ENCODE assay signal across 8 cellular contexts in genomic region chrX:130172127-130172834, GRCh38. TPM values are rescaled to one million over a fixed set of nuclear protein-coding genes. Genes with fewer than 3 reads are reported as not detected.
A peak's percentile ranks its signal among the peaks of the same experiment; 100 is the strongest.
DNase-seq lines count a peak whose midpoint lies in the region; ATAC-seq and TF ChIP-seq lines count a peak whose summit lies in the region.

No MANE protein-coding gene starts in this region.

- POLR2A ChIA-PET in PC-3 (lab: Charles Lee; ENCODE audit: unreplicated experiment), result no interaction called here

- H4K20me1 ChIP-seq in PC-3 (ENCODE audit: low read length), result no peaks in the 10 kb centered on the region

- WGBS in esophagus squamous epithelium, 2 donors, result 47 to 60% methylated on average over 3 to 29 of the region's 34 CpGs
- WGBS in prostate gland, result 23% methylated on average over 20 of the region's 34 CpGs

- H3K27me3 ChIP-seq in PC-3 (ENCODE audit: low read length), result no peaks in the 10 kb centered on the region
- H3K27me3 ChIP-seq in esophagus squamous epithelium, result peaks cover 0 to 21% (median 0%) of the 10 kb centered on the region in 4 donors
- no peaks in the 10 kb centered on the region for H3K27me3 ChIP-seq in prostate gland (replicated peaks; ENCODE audit: insufficient read depth)

- H3K36me3 ChIP-seq in PC-3 (ENCODE audit: low read depth, low read length), result no peaks in the 10 kb centered on the region
- H3K36me3 ChIP-seq in esophagus squamous epithelium, result no peaks in the 10 kb centered on the region
- H3K36me3 ChIP-seq in prostate gland, result no peaks in the 10 kb centered on the region

- no peak for ATAC-seq in PC-3
- no peak for ATAC-seq in HG03135 (IDR thresholded peaks at IDR 0.05; ENCODE audit: unreplicated experiment)

- CTCF ChIA-PET in PC-3 (lab: Charles Lee), result no interaction called here

- no peak for DNase-seq in PC-3
- DNase-seq in esophagus squamous epithelium (lab: John Stamatoyannopoulos, UW), result no peak
- DNase-seq in prostate gland (ENCODE audit: low spot score), result no peak
- no peak for DNase-seq in kidney glomerular epithelial cell (lab: John Stamatoyannopoulos, UW)
- no peak for DNase-seq in NCI-H1436 (lab: John Stamatoyannopoulos, UW)
- DNase-seq in NOMO-1 treated with dmso at 0.1 percent for 144 hours (lab: John Stamatoyannopoulos, UW; ENCODE audit: unreplicated experiment), result no peak

- peak overlapping the region; percentile 78; the same call in 1 of the 2 replicates for H3K4me3 ChIP-seq in GM08714 (ENCODE audit: low read length)
- peak overlapping the region; percentile 56; the same call in 1 of the 2 replicates for H3K4me3 ChIP-seq in PC-3 (ENCODE audit: low read length)
- H3K4me3 ChIP-seq in esophagus squamous epithelium, result peak overlapping the region; percentile 27 to 68 (median 44)
- H3K4me3 ChIP-seq in prostate gland, result peak overlapping the region; percentile 18 to 28

- H3K9me3 ChIP-seq in PC-3 (ENCODE audit: low read length) (no peaks in the 10 kb centered on the region), esophagus squamous epithelium (no peaks in the 10 kb centered on the region), prostate gland (no peaks in the 10 kb centered on the region)

- H3K4me2 ChIP-seq in PC-3 (ENCODE audit: low read length), result peak overlapping the region; percentile 75

- intact Hi-C loops in PC-3 (cut with micrococcal nuclease), result no loop called here
- intact Hi-C loops in esophagus squamous epithelium (cut with DNase I), result no loop called here
- intact Hi-C loops in prostate gland (cut with DNase I), result no loop called here

- TF ChIP-seq CTCF in PC-3 (conservative IDR thresholded peaks at IDR 0.05; ENCODE audit: low read depth, low read length), result no peak
- no peak for TF ChIP-seq CTCF in esophagus squamous epithelium (IDR thresholded peaks at IDR 0.05)
- TF ChIP-seq CTCF in prostate gland (IDR thresholded peaks at IDR 0.05), result no peak

- TF ChIP-seq POLR2A in esophagus squamous epithelium (IDR thresholded peaks at IDR 0.05), result no peak
- no peak for TF ChIP-seq POLR2A in prostate gland (IDR thresholded peaks at IDR 0.05)

- H2AFZ ChIP-seq in PC-3 (ENCODE audit: low read length), result peak overlapping the region; percentile 73; the same call in 1 of the 2 replicates

- peaks cover 20% of the 10 kb centered on the region for H3K4me1 ChIP-seq in PC-3 (ENCODE audit: insufficient read depth, low read length)
- peaks cover 0 to 37% (median 3%) of the 10 kb centered on the region in 3 donors for H3K4me1 ChIP-seq in esophagus squamous epithelium
- no peaks in the 10 kb centered on the region for H3K4me1 ChIP-seq in prostate gland (replicated peaks)

- no peaks in the 10 kb centered on the region for H3F3A ChIP-seq in PC-3 (ENCODE audit: low read length, unreplicated experiment)

- no peaks in the 10 kb centered on the region for H3K79me2 ChIP-seq in PC-3 (ENCODE audit: low read length)

- no peaks in the 10 kb centered on the region for H3K9me2 ChIP-seq in PC-3 (replicated peaks; ENCODE audit: low read length)

- no TSS peak for BruUV-seq in PC-3 (replicated peaks; lab: Mats Ljungman, UMichigan)

- no peak overlapping the region for H3K9ac ChIP-seq in PC-3 (ENCODE audit: low read length)

- H3K27ac ChIP-seq in PC-3 (ENCODE audit: low read length), result no peak overlapping the region
- H3K27ac ChIP-seq in esophagus squamous epithelium, result peak overlapping the region in 2 of 4 donors; percentile 3 to 69
- H3K27ac ChIP-seq in prostate gland, result no peak overlapping the region

RNA-seq across cellular contexts. Expression of gene RAB33A, which starts 0.5 kb away (rescaled TPM):
- total RNA-seq in PC-3 (2014; rRNA removed) (not detected in 2 replicates), esophagus squamous epithelium (under 1 TPM in 1 of 4 donors, not detected in 3; 0.38 TPM), prostate gland (under 1 TPM in 1 of 2 donors, not detected in 1; 0.62 TPM)

RNA-seq across cellular contexts. Expression of gene AIFM1, which starts 6.6 kb away (rescaled TPM):
- total RNA-seq in PC-3 (2014; rRNA removed) (51.8 and 57.7 TPM in 2 replicates), esophagus squamous epithelium (10 to 100 TPM; 10.9 to 23.1 (median 17.0) TPM), prostate gland (10 to 100 TPM; 21.8 to 32.2 TPM)

Comparison
In these comparisons a context has a peak if more than half of its experiments do, and no peak if none do; other contexts are left out.
1. H3K4me3 ChIP-seq: peak in every context shown above with its lines; median percentile 78 in GM08714; 56 in PC-3; 44 in esophagus squamous epithelium; 23 in prostate gland.